Comparison of ENCODE assay signal across 9 cellular contexts in the genomic region with DNA sequence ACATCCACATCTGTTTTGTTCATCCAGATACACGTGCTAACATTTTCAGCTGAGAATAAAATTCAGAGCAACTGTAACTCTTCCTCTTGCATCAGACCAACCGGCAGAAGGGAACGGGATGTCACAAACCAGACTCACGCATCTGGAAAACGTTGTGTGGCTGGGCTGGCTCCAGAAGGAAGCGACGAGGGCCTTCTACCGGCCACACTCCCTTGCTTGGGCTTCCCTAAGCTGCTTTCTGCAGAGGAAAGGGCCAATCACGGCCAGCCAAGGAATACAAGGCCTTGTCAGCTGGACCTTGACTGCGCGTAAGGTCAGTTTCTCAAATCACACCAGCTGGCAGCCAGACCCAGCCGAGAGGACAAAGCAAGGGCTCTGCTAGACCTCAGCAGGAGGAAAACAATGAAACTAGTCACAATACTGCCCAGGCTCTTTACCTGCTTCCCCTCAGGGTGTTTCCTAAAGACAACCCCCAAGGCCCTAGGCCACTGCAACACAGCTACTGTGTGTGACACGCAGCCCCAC.
DNase-seq lines count a peak whose midpoint lies in the region; ATAC-seq, FAIRE-seq and TF ChIP-seq lines count a peak whose summit lies in the region.
"Had no signal": no experiment of that assay in that cellular context is flagged by ENCODE, and none has a peak within 500 bp of the region (broad histone marks: within the 10 kb centered on the region; RNA-seq: fewer than 3 reads in every experiment).

No MANE protein-coding gene starts in this region.

- TF ChIP-seq CTCF in body of pancreas (IDR thresholded peaks at IDR 0.05) (no peak), kidney (IDR thresholded peaks at IDR 0.05; ENCODE audit: borderline replicate concordance, extremely low read depth, insufficient read depth) (no peak)

- H3K27me3 ChIP-seq in body of pancreas: no peaks in the 10 kb centered on the region

- DNase-seq in NCI-H2227 (lab: John Stamatoyannopoulos, UW; ENCODE audit: unreplicated experiment) (peak; percentile 3), NCI-H2227 treated with DMSO at 0.1 percent for 48 hours (lab: John Stamatoyannopoulos, UW) (no peak), body of pancreas (peak; percentile 54 to 87 (median 69)), kidney (peak; percentile 94), superior temporal gyrus (ENCODE audit: extremely low spot score) (peak; percentile 58), NCI-H2029 treated with DMSO at 0.1 percent for 48 hours (lab: John Stamatoyannopoulos, UW) (no peak), NCI-H1930 (lab: John Stamatoyannopoulos, UW) (no peak), DMS53 treated with DMSO at 0.1 percent for 48 hours (lab: John Stamatoyannopoulos, UW; ENCODE audit: unreplicated experiment) (no peak)

- 29 to 68% methylated on average over 9 to 13 of the region's 13 CpGs for WGBS in body of pancreas, 2 donors

- H3K36me3 ChIP-seq in body of pancreas (replicated peaks in 1 of 2; ENCODE audit: insufficient read depth in 1 of 2, low read depth in 2 of 2): no peaks in the 10 kb centered on the region
- no peaks in the 10 kb centered on the region for H3K36me3 ChIP-seq in kidney (ENCODE audit: control insufficient read depth in 1 of 2, insufficient read depth in 2 of 2, low read length in 2 of 2)

- H3K4me3 ChIP-seq in body of pancreas (no peak overlapping the region), kidney (ENCODE audit: low read length in 2 of 2) (no peak overlapping the region)

- intact Hi-C loops in body of pancreas (cut with DNase I) (no loop called here), kidney (cut with DNase I) (no loop called here)

- no peak for FAIRE-seq in kidney (lab: Jason Lieb, UNC)

- H3K9ac ChIP-seq in kidney (ENCODE audit: low read length in 2 of 2): no peak overlapping the region

- H3K4me1 ChIP-seq in body of pancreas: no peaks in the 10 kb centered on the region
- no peaks in the 10 kb centered on the region for H3K4me1 ChIP-seq in kidney (ENCODE audit: control insufficient read depth in 1 of 2, insufficient read depth in 1 of 2, low read depth in 1 of 2, low read length in 2 of 2)

- H3K27ac ChIP-seq in body of pancreas (peak overlapping the region in 3 of 4 donors; percentile 50 to 70 (median 54)), kidney (ENCODE audit: low read depth in 2 of 2, low read length in 2 of 2) (peak overlapping the region; percentile 33 to 34)
- H3K27ac ChIP-seq: 22Rv1 had no signal

- H3K9me3 ChIP-seq in body of pancreas (no peaks in the 10 kb centered on the region), kidney (ENCODE audit: control insufficient read depth in 1 of 2, low read length in 2 of 2) (no peaks in the 10 kb centered on the region)

- peak; percentile 79 for ATAC-seq in body of pancreas

- peak in 1 of 3 donors; percentile 37 for TF ChIP-seq POLR2A in body of pancreas (IDR thresholded peaks at IDR 0.05)

Comparison
In these comparisons a context has a peak if more than half of its experiments do, and no peak if none do; other contexts are left out.
1. DNase-seq: peak in NCI-H2227 (single experiment), body of pancreas (4 of 4), kidney (single experiment) and superior temporal gyrus (single experiment); none in NCI-H2227 treated with DMSO at 0.1 percent for 48 hours (single experiment), NCI-H2029 treated with DMSO at 0.1 percent for 48 hours (single experiment), NCI-H1930 (0 of 2) and DMS53 treated with DMSO at 0.1 percent for 48 hours (single experiment).